8 cellular contexts compared by ENCODE assay signal in genomic region chr7:2355079-2356008, GRCh38. TPM values are rescaled to one million over a fixed set of nuclear protein-coding genes. Genes with fewer than 3 reads are reported as not detected.
DNase-seq lines count a peak whose midpoint lies in the region; ATAC-seq and TF ChIP-seq lines count a peak whose summit lies in the region.

No MANE protein-coding gene starts in this region.

- peaks cover 0 to 32% (median 0%) of the 10 kb centered on the region in 3 donors for H3K36me3 ChIP-seq in esophagus squamous epithelium

- H3K4me1 ChIP-seq in esophagus squamous epithelium, result peaks cover 33 to 65% (median 40%) of the 10 kb centered on the region in 3 donors

- H3K36me3 Mint-ChIP-seq in activated CD4-positive, alpha-beta memory T cell treated with anti-CD3 and anti-CD28 coated beads for 36 hours, result peaks cover 25% of the 10 kb centered on the region
- H3K36me3 Mint-ChIP-seq in osteocyte (ENCODE audit: unreplicated experiment), result peaks cover 10% of the 10 kb centered on the region

- peak overlapping the region; percentile 95 to 99 (median 98) for H3K27ac ChIP-seq in esophagus squamous epithelium

- intact Hi-C loops in activated CD4-positive, alpha-beta memory T cell treated with anti-CD3 and anti-CD28 coated beads for 36 hours (cut with micrococcal nuclease), result loop anchor here (2.0 to 10.0 kb wide), 2 partner anchors 113 to 691 kb away; partner anchors contain the start of genes MRM2 and NUDT1
- intact Hi-C loops in esophagus squamous epithelium (cut with DNase I), result loop anchor here (10.0 kb wide), 1 partner anchor 111 kb away; the partner anchor contains the start of genes MRM2 and NUDT1

- no peak for TF ChIP-seq POLR2A in esophagus squamous epithelium (IDR thresholded peaks at IDR 0.05)

- H3K27me3 Mint-ChIP-seq in activated CD4-positive, alpha-beta memory T cell treated with anti-CD3 and anti-CD28 coated beads for 36 hours, result no peaks in the 10 kb centered on the region
- H3K27me3 Mint-ChIP-seq in osteocyte (ENCODE audit: unreplicated experiment), result no peaks in the 10 kb centered on the region

- H3K4me1 Mint-ChIP-seq in activated CD4-positive, alpha-beta memory T cell treated with anti-CD3 and anti-CD28 coated beads for 36 hours (ENCODE audit: low read depth), result peaks cover 38% of the 10 kb centered on the region
- H3K4me1 Mint-ChIP-seq in osteocyte (ENCODE audit: unreplicated experiment), result peaks cover 32% of the 10 kb centered on the region

- WGBS in esophagus squamous epithelium, 2 donors, result 1 to 2% methylated on average over 11 to 24 of the region's 77 CpGs

- peak; percentile 27 for DNase-seq in NCI-H748 (lab: John Stamatoyannopoulos, UW; ENCODE audit: unreplicated experiment)
- DNase-seq in NCI-H748 treated with DMSO at 0.1 percent for 48 hours (lab: John Stamatoyannopoulos, UW), result no peak
- peak; percentile 31 for DNase-seq in activated CD4-positive, alpha-beta memory T cell treated with anti-CD3 and anti-CD28 coated beads for 36 hours
- DNase-seq in esophagus squamous epithelium (lab: John Stamatoyannopoulos, UW), result no peak
- no peak for DNase-seq in osteocyte (ENCODE audit: extremely low spot score, unreplicated experiment)
- no peak for DNase-seq in C1 segment of cervical spinal cord (lab: John Stamatoyannopoulos, UW)
- DNase-seq in GM19238 (ENCODE audit: insufficient read length, low spot score), result no peak

- no peak for TF ChIP-seq CTCF in esophagus squamous epithelium (IDR thresholded peaks at IDR 0.05)
- no peak for TF ChIP-seq CTCF in osteocyte (IDR thresholded peaks at IDR 0.05)

- POLR2A ChIA-PET in activated CD4-positive, alpha-beta memory T cell treated with anti-CD3 and anti-CD28 coated beads for 36 hours (lab: Charles Lee), result no interaction called here

- peak; percentile 26 for ATAC-seq in HG03439 (IDR thresholded peaks at IDR 0.05; ENCODE audit: unreplicated experiment)

- no peaks in the 10 kb centered on the region for H3K9me3 ChIP-seq in esophagus squamous epithelium

- CTCF ChIA-PET in activated CD4-positive, alpha-beta memory T cell treated with anti-CD3 and anti-CD28 coated beads for 36 hours (lab: Charles Lee), result interaction anchor here (0.6 to 0.9 kb wide), 3 partner anchors 48 to 842 kb away, joined by 3 read pairs; partner anchors contain the start of gene CHST12

- H3K27me3 ChIP-seq in esophagus squamous epithelium, result no peaks in the 10 kb centered on the region

- H3K9me3 Mint-ChIP-seq in activated CD4-positive, alpha-beta memory T cell treated with anti-CD3 and anti-CD28 coated beads for 36 hours, result no peaks in the 10 kb centered on the region
- no peaks in the 10 kb centered on the region for H3K9me3 Mint-ChIP-seq in osteocyte (ENCODE audit: unreplicated experiment)

- H3K4me3 ChIP-seq in esophagus squamous epithelium, result peak overlapping the region; percentile 78 to 99 (median 96)

- peak overlapping the region; percentile 76 for H3K27ac Mint-ChIP-seq in activated CD4-positive, alpha-beta memory T cell treated with anti-CD3 and anti-CD28 coated beads for 36 hours
- peak overlapping the region; percentile 73 for H3K27ac Mint-ChIP-seq in osteocyte (ENCODE audit: unreplicated experiment)

- H3K4me3 Mint-ChIP-seq in activated CD4-positive, alpha-beta memory T cell treated with anti-CD3 and anti-CD28 coated beads for 36 hours, result peak overlapping the region; percentile 80
- peak overlapping the region; percentile 80 for H3K4me3 Mint-ChIP-seq in osteocyte (ENCODE audit: unreplicated experiment)

RNA-seq across cellular contexts. Expression of gene EIF3B, which starts 0.7 kb away (rescaled TPM):
- 100 to 1,000 TPM; 179 to 182 TPM for total RNA-seq in activated CD4-positive, alpha-beta memory T cell treated with anti-CD3 and anti-CD28 coated beads for 36 hours
- 100 to 1,000 TPM; 127 to 155 (median 136) TPM for total RNA-seq in esophagus squamous epithelium
- total RNA-seq in osteocyte, result 132 and 133 TPM in 2 replicates

RNA-seq across cellular contexts. Expression of gene SNX8, which starts 41.1 kb away (rescaled TPM):
- 10 to 100 TPM; 35.4 to 40.2 TPM for total RNA-seq in activated CD4-positive, alpha-beta memory T cell treated with anti-CD3 and anti-CD28 coated beads for 36 hours
- 10 to 100 TPM in 3 of 4 donors, 1 to 10 TPM in 1; 4.7 to 17.9 (median 12.5) TPM for total RNA-seq in esophagus squamous epithelium
- total RNA-seq in osteocyte, result 41.5 and 51.2 TPM in 2 replicates

RNA-seq across cellular contexts. Expression of gene CHST12, which starts 48.1 kb away (rescaled TPM):
- 1 to 10 TPM; 3.7 to 3.9 TPM for total RNA-seq in activated CD4-positive, alpha-beta memory T cell treated with anti-CD3 and anti-CD28 coated beads for 36 hours
- 10 to 100 TPM in 1 of 4 donors, 1 to 10 TPM in 3; 1.5 to 11.8 (median 5.0) TPM for total RNA-seq in esophagus squamous epithelium
- total RNA-seq in osteocyte, result 28.0 and 30.2 TPM in 2 replicates

Comparison
In these comparisons a context has a peak if more than half of its experiments do, and no peak if none do; other contexts are left out.
1. DNase-seq: peak in NCI-H748 (single experiment) and activated CD4-positive, alpha-beta memory T cell treated with anti-CD3 and anti-CD28 coated beads for 36 hours (single experiment); none in NCI-H748 treated with DMSO at 0.1 percent for 48 hours (single experiment), esophagus squamous epithelium (single experiment), osteocyte (single experiment), C1 segment of cervical spinal cord (0 of 14) and GM19238 (single experiment).